14 cellular contexts compared by ENCODE assay signal in the genomic region with DNA sequence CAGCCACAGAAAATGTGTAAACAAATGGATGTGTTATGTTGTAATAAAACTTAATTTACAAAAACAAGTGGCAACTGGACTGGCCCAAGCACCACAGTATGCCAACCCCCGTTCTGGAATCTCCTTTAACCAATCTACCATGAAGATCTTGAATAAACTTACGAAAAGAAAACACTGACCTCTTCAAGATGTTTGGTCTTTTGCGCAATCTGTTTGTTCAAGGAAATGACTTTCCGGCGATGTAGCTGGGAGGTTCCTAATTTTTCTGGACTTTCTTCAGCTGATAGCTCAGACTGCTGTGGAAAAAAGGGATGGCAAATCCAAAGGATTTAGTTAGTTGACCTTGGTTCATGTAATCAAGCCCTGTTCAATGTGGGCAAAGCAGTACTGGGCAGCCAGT. TPM values are rescaled to one million over a fixed set of nuclear protein-coding genes. Genes with fewer than 3 reads are reported as not detected.
A peak's percentile ranks its signal among the peaks of the same experiment; 100 is the strongest.
DNase-seq lines count a peak whose midpoint lies in the region; ATAC-seq and TF ChIP-seq lines count a peak whose summit lies in the region.
"Had no signal": no experiment of that assay in that cellular context is flagged by ENCODE, and none has a peak within 500 bp of the region (broad histone marks: within the 10 kb centered on the region; RNA-seq: fewer than 3 reads in every experiment).

No MANE protein-coding gene starts in this region.

- peaks cover 34% of the 10 kb centered on the region for H3K4me1 ChIP-seq in GM23248 (ENCODE audit: insufficient read depth)

- no peaks in the 10 kb centered on the region for H3K9me3 ChIP-seq in GM23248 (ENCODE audit: low read depth)

- in situ Hi-C loops in GM23248 (cut with MboI): no loop called here

- H3K27ac Mint-ChIP-seq in stimulated activated effector memory CD8-positive, alpha-beta T cell treated with anti-CD3 and anti-CD28 coated beads, Interleukin-12 subunit alpha, Interleukin-12 subunit beta, amount 100 ng/mL, for 72 hours: peak overlapping the region; percentile 75
- H3K27ac Mint-ChIP-seq: activated naive CD8-positive, alpha-beta T cell treated with anti-CD3 and anti-CD28 coated beads for 36 hours; endodermal cell had no signal

- no peaks in the 10 kb centered on the region for H3K9me2 ChIP-seq in GM23248 (ENCODE audit: insufficient read depth)

- H3F3A ChIP-seq in GM23248 (ENCODE audit: insufficient read depth): peaks cover 29% of the 10 kb centered on the region

- no peak for TF ChIP-seq CTCF in fibroblast of villous mesenchyme (IDR thresholded peaks at IDR 0.05; ENCODE audit: insufficient read depth, low read depth, low read length)

- no peak overlapping the region for H2AFZ ChIP-seq in GM23248

- peak overlapping the region; percentile 26 for H3K4me2 ChIP-seq in GM23248 (ENCODE audit: unreplicated experiment)

- H3K27ac ChIP-seq in GM23248: peak overlapping the region; percentile 20

- peaks cover 83% of the 10 kb centered on the region for H3K36me3 Mint-ChIP-seq in stimulated activated effector memory CD8-positive, alpha-beta T cell treated with anti-CD3 and anti-CD28 coated beads, Interleukin-12 subunit alpha, Interleukin-12 subunit beta, amount 100 ng/mL, for 72 hours

- H3K4me1 Mint-ChIP-seq in stimulated activated effector memory CD8-positive, alpha-beta T cell treated with anti-CD3 and anti-CD28 coated beads, Interleukin-12 subunit alpha, Interleukin-12 subunit beta, amount 100 ng/mL, for 72 hours: no peaks in the 10 kb centered on the region

- no peak overlapping the region for H3K4me3 Mint-ChIP-seq in stimulated activated effector memory CD8-positive, alpha-beta T cell treated with anti-CD3 and anti-CD28 coated beads, Interleukin-12 subunit alpha, Interleukin-12 subunit beta, amount 100 ng/mL, for 72 hours
- H3K4me3 Mint-ChIP-seq: activated naive CD8-positive, alpha-beta T cell treated with anti-CD3 and anti-CD28 coated beads for 36 hours; endodermal cell; naive thymus-derived CD8-positive, alpha-beta T cell had no signal

- H3K36me3 ChIP-seq in GM23248 (ENCODE audit: low read depth): peaks cover 30% of the 10 kb centered on the region

- H4K20me1 ChIP-seq in GM23248 (ENCODE audit: insufficient read depth): no peaks in the 10 kb centered on the region

- DNase-seq in GM23248: peak; percentile 78
- peak; percentile 26 for DNase-seq in amniotic stem cell (lab: John Stamatoyannopoulos, UW)
- DNase-seq in fibroblast of villous mesenchyme (ENCODE audit: low read depth): peak; percentile 96
- DNase-seq in stimulated activated effector memory CD8-positive, alpha-beta T cell treated with anti-CD3 and anti-CD28 coated beads, Interleukin-12 subunit alpha, Interleukin-12 subunit beta, amount 100 ng/mL, for 72 hours (ENCODE audit: low spot score in 2 of 2): no peak
- DNase-seq in NK-92 treated with Interleukin-12 subunit alpha and Interleukin-12 subunit beta, amount 100 ng/mL, for 24 hours (lab: John Stamatoyannopoulos, UW): no peak
- DNase-seq in T-helper 1 cell: no peak
- DNase-seq in NCI-H2081 (lab: John Stamatoyannopoulos, UW): no peak
- DNase-seq: activated CD8-positive, alpha-beta memory T cell treated with anti-CD3 and anti-CD28 coated beads for 24 hours; activated naive CD8-positive, alpha-beta T cell treated with anti-CD3 and anti-CD28 coated beads for 36 hours; DMS153; endodermal cell; naive thymus-derived CD8-positive, alpha-beta T cell; NCI-H1694 treated with DMSO at 0.1 percent for 48 hours; stimulated activated CD4-positive, alpha-beta T cell treated with anti-CD3 and anti-CD28 coated beads, Interleukin-15, amount 100 ng/mL, for 24 hours had no signal

- H3K9ac ChIP-seq in GM23248: no peak overlapping the region

- no peaks in the 10 kb centered on the region for H3K9me3 Mint-ChIP-seq in stimulated activated effector memory CD8-positive, alpha-beta T cell treated with anti-CD3 and anti-CD28 coated beads, Interleukin-12 subunit alpha, Interleukin-12 subunit beta, amount 100 ng/mL, for 72 hours
- H3K9me3 Mint-ChIP-seq: activated naive CD8-positive, alpha-beta T cell treated with anti-CD3 and anti-CD28 coated beads for 36 hours; endodermal cell; naive thymus-derived CD8-positive, alpha-beta T cell had no signal

- H3K4me3 ChIP-seq in GM23248 (no peak overlapping the region), fibroblast of villous mesenchyme (ENCODE audit: low read depth, low read length) (no peak overlapping the region)

- H3K79me2 ChIP-seq in GM23248 (ENCODE audit: insufficient read depth): no peaks in the 10 kb centered on the region

- WGBS in GM23248 (ENCODE audit: low coverage in 1 of 2, low lambda C conversion rate in 2 of 2, missing lambda C conversion rate in 2 of 2), 2 experiments: 46 to 54% methylated on average over 5 of the region's 5 CpGs

- ATAC-seq in stimulated activated effector memory CD8-positive, alpha-beta T cell treated with anti-CD3 and anti-CD28 coated beads, Interleukin-12 subunit alpha, Interleukin-12 subunit beta, amount 100 ng/mL, for 72 hours: no peak
- ATAC-seq: naive thymus-derived CD8-positive, alpha-beta T cell had no signal

- H3K27me3 ChIP-seq in GM23248 (replicated peaks; ENCODE audit: insufficient read depth): no peaks in the 10 kb centered on the region

RNA-seq across cellular contexts. Expression of a gene that starts 55.7 kb away (rescaled TPM):
- 15.9 and 23.8 TPM in 2 replicates for total RNA-seq in GM23248 (2014; rRNA removed; shearing (Covaris generic))
- 11.4 and 12.8 TPM in 2 replicates for polyA plus RNA-seq in GM23248 (2016; fragmentation: Nextera tagmentation; extraction: Ambion mirVana)
- 21.9 and 28.1 TPM in 2 replicates for total RNA-seq in fibroblast of villous mesenchyme

Comparison
In these comparisons a context has a peak if more than half of its experiments do, and no peak if none do; other contexts are left out.
1. DNase-seq: peak in GM23248 (single experiment), amniotic stem cell (single experiment) and fibroblast of villous mesenchyme (single experiment); none in stimulated activated effector memory CD8-positive, alpha-beta T cell treated with anti-CD3 and anti-CD28 coated beads, Interleukin-12 subunit alpha, Interleukin-12 subunit beta, amount 100 ng/mL, for 72 hours (0 of 2), NK-92 treated with Interleukin-12 subunit alpha and Interleukin-12 subunit beta, amount 100 ng/mL, for 24 hours (single experiment), T-helper 1 cell (0 of 5) and NCI-H2081 (0 of 2).